Comparison of ENCODE assay signal across 2 cellular contexts in the genomic region with DNA sequence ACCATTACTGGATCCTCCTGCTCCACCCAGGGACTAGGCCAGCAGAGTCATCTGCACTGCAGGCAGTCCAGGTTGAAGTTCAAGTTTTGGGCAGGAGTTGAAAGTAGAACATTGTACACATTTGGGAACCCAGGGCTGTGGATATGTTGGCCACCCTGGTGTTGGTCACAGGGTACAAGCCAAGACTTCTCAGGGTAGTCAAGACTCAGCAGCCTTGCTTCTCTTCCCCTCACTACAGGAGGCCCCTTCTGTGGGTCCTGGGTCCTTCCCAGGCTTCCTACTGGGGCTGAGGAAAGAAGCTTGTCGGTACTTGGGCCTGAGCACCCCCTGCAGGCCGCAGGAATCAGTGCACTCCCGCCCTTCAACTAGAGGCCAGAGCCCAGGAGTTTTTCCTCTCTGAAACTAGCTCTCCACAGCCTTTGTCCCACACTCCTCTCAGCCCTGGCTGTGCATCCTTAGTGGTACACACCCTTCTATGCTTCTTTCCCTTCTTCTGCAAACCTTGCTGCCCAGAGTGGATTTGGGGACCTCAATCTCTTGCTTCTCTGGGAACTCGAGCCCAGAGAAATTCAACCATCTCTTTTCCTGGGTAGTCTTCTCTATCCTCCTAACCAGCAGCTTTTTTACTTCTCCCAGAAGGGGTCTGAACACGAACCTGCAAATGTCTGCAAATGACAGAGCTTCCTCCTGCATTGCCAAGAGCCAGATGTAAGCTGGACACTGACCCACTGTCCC.
TF ChIP-seq lines count a peak whose summit lies in the region.

No MANE protein-coding gene starts in this region.

TF ChIP-seq in Ishikawa, 13 proteins besides CTCF, POLR2A, EP300 and RAD21:
- TF ChIP-seq CEBPB (IDR thresholded peaks at IDR 0.05) (no peak), YY1 (IDR thresholded peaks at IDR 0.05; ENCODE audit: low read depth) (no peak), ZBTB7A (IDR thresholded peaks at IDR 0.05; ENCODE audit: low read depth) (no peak), USF1 (IDR thresholded peaks at IDR 0.05) (no peak), FOXM1 (IDR thresholded peaks at IDR 0.05; ENCODE audit: borderline replicate concordance, low read depth) (no peak), TEAD4 (IDR thresholded peaks at IDR 0.05) (no peak), CREB1 (IDR thresholded peaks at IDR 0.05; ENCODE audit: low read depth) (no peak)
- TF ChIP-seq, protein P1, sequence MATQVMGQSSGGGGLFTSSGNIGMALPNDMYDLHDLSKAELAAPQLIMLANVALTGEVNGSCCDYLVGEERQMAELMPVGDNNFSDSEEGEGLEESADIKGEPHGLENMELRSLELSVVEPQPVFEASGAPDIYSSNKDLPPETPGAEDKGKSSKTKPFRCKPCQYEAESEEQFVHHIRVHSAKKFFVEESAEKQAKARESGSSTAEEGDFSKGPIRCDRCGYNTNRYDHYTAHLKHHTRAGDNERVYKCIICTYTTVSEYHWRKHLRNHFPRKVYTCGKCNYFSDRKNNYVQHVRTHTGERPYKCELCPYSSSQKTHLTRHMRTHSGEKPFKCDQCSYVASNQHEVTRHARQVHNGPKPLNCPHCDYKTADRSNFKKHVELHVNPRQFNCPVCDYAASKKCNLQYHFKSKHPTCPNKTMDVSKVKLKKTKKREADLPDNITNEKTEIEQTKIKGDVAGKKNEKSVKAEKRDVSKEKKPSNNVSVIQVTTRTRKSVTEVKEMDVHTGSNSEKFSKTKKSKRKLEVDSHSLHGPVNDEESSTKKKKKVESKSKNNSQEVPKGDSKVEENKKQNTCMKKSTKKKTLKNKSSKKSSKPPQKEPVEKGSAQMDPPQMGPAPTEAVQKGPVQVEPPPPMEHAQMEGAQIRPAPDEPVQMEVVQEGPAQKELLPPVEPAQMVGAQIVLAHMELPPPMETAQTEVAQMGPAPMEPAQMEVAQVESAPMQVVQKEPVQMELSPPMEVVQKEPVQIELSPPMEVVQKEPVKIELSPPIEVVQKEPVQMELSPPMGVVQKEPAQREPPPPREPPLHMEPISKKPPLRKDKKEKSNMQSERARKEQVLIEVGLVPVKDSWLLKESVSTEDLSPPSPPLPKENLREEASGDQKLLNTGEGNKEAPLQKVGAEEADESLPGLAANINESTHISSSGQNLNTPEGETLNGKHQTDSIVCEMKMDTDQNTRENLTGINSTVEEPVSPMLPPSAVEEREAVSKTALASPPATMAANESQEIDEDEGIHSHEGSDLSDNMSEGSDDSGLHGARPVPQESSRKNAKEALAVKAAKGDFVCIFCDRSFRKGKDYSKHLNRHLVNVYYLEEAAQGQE (IDR thresholded peaks at IDR 0.05; ENCODE audit: low read depth), result no peak
TF ChIP-seq in Ishikawa: peak in this region for 0.

TF ChIP-seq in GM12878, 131 proteins besides CTCF, POLR2A, EP300 and RAD21:
- TF ChIP-seq, protein P2, sequence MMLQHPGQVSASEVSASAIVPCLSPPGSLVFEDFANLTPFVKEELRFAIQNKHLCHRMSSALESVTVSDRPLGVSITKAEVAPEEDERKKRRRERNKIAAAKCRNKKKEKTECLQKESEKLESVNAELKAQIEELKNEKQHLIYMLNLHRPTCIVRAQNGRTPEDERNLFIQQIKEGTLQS (IDR thresholded peaks at IDR 0.05; ENCODE audit: borderline replicate concordance, extremely low read depth, low read depth, low read length), result no peak
- peak; percentile 88 for TF ChIP-seq SMC3 (IDR thresholded peaks at IDR 0.05; ENCODE audit: borderline replicate concordance, low read length)
- peak; percentile 37; the same call in 1 of the 2 replicates for TF ChIP-seq YY1 (IDR thresholded peaks at IDR 0.05; ENCODE audit: low read depth, low read length)
- no peak for TF ChIP-seq LARP7 (IDR thresholded peaks at IDR 0.05)
- TF ChIP-seq RAD51 (IDR thresholded peaks at IDR 0.05), result no peak
- no peak for TF ChIP-seq CHD2 (IDR thresholded peaks at IDR 0.05; ENCODE audit: borderline replicate concordance, low read depth, low read length)
